In the genomic region with DNA sequence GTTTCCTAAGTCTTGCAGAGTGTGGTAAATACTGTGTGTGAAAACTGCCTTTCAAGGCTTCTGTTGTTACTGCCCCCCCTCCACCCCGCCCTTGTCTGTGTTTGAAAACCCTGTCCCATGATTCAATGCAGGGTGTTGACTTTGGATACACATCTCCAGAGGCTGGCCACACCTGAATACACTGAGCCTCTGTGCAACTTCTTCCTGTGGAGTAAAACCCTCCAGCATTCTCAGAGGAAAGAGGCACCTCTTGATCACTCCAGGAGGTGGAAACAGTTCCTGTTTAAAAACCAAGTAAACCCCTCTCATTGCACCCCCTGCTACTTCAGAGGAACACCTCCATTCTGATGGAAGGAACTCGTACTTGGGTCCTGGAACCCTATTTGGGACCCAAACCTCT, we compare ENCODE assay signal across 1 cellular context.
TF ChIP-seq lines count a peak whose summit lies in the region.

No MANE protein-coding gene starts in this region.

TF ChIP-seq in WTC11, 78 proteins besides CTCF, POLR2A, EP300 and RAD21 (continued from another document):
- TF ChIP-seq, protein P1, sequence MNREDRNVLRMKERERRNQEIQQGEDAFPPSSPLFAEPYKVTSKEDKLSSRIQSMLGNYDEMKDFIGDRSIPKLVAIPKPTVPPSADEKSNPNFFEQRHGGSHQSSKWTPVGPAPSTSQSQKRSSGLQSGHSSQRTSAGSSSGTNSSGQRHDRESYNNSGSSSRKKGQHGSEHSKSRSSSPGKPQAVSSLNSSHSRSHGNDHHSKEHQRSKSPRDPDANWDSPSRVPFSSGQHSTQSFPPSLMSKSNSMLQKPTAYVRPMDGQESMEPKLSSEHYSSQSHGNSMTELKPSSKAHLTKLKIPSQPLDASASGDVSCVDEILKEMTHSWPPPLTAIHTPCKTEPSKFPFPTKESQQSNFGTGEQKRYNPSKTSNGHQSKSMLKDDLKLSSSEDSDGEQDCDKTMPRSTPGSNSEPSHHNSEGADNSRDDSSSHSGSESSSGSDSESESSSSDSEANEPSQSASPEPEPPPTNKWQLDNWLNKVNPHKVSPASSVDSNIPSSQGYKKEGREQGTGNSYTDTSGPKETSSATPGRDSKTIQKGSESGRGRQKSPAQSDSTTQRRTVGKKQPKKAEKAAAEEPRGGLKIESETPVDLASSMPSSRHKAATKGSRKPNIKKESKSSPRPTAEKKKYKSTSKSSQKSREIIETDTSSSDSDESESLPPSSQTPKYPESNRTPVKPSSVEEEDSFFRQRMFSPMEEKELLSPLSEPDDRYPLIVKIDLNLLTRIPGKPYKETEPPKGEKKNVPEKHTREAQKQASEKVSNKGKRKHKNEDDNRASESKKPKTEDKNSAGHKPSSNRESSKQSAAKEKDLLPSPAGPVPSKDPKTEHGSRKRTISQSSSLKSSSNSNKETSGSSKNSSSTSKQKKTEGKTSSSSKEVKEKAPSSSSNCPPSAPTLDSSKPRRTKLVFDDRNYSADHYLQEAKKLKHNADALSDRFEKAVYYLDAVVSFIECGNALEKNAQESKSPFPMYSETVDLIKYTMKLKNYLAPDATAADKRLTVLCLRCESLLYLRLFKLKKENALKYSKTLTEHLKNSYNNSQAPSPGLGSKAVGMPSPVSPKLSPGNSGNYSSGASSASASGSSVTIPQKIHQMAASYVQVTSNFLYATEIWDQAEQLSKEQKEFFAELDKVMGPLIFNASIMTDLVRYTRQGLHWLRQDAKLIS (CRISPR knock-in tag; IDR thresholded peaks at IDR 0.05; ENCODE audit: borderline replicate concordance): no peak
